ENCODE assay signal across 8 cellular contexts in genomic region chr2:208255557-208256106, GRCh38. TPM values are rescaled to one million over a fixed set of nuclear protein-coding genes. Genes with fewer than 3 reads are reported as not detected.
DNase-seq lines count a peak whose midpoint lies in the region; ATAC-seq and TF ChIP-seq lines count a peak whose summit lies in the region.

No MANE protein-coding gene starts in this region.

- H3K27me3 ChIP-seq in iPS-18a (ENCODE audit: control insufficient read depth, insufficient read depth, low read length) = no peaks in the 10 kb centered on the region

- no peak for DNase-seq in HCEC 1CT
- DNase-seq in LoVo (ENCODE audit: low spot score) = no peak

- no peaks in the 10 kb centered on the region for H3K9me3 ChIP-seq in iPS-18a (ENCODE audit: control insufficient read depth, low read depth, low read length)

- peaks cover 30% of the 10 kb centered on the region for H3K36me3 ChIP-seq in iPS-18a (ENCODE audit: control insufficient read depth, low read depth, low read length)

- ATAC-seq in GM18907 (IDR thresholded peaks at IDR 0.05; ENCODE audit: unreplicated experiment) (peak; percentile 24), HG02870 (IDR thresholded peaks at IDR 0.05; ENCODE audit: unreplicated experiment) (peak; percentile 23), esophagus mucosa (no peak)

- peak overlapping the region; percentile 95 for H3K4me3 ChIP-seq in iPS-18a (ENCODE audit: low read length)

- peak; percentile 26 for TF ChIP-seq CTCF in VCaP (conservative IDR thresholded peaks at IDR 0.05)

- peak overlapping the region; percentile 88 for H3K9ac ChIP-seq in iPS-18a (ENCODE audit: low read length)

- H3K27ac ChIP-seq in VCaP = peak overlapping the region; percentile 99
- H3K27ac ChIP-seq in iPS-18a (ENCODE audit: low read length) = no peak overlapping the region
- H3K27ac ChIP-seq in temporal lobe (ENCODE audit: low read depth, low read length) = peak overlapping the region; percentile 64

- H3K4me1 ChIP-seq in iPS-18a (ENCODE audit: control insufficient read depth, low read depth, low read length) = peaks cover 26% of the 10 kb centered on the region

RNA-seq across cellular contexts. Expression of gene IDH1, which starts 0.8 kb away (rescaled TPM):
- total RNA-seq in temporal lobe (161 TPM), esophagus mucosa (179 TPM)

RNA-seq across cellular contexts. Expression of gene PIKFYVE, which starts 10.4 kb away (rescaled TPM):
- total RNA-seq in temporal lobe (43.8 TPM), esophagus mucosa (12.0 TPM)
